Comparison of ENCODE assay signal across 24 cellular contexts in the genomic region with DNA sequence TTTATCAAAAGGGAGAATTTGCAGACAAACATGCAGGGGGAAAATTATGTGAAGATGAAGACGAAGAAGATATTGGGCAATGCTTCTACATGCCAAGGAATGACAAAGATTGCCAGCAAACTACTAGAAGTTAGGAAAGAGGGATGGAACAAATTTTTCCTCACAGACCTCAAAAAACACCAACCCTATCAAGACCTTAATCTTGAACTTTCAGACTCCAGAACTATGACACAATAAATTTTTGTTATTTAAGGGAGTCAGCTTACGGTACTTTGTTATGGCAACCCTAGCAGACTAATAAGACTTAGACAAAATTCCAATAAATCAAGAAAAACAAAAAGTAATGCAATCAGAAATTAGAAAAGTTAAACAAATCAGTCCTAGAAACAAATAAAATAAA.
"Had no signal": no experiment of that assay in that cellular context is flagged by ENCODE, and none has a peak within 500 bp of the region (broad histone marks: within the 10 kb centered on the region; RNA-seq: fewer than 3 reads in every experiment).

No MANE protein-coding gene starts in this region.

- H3K9ac ChIP-seq: neural progenitor cell had no signal

- DNase-seq: activated CD4-positive, alpha-beta T cell treated with anti-CD3 and anti-CD28 coated beads, Interleukin-2, amount 10 ng/mL, durations not matched to agents 7 days and 5 days; activated CD4-positive, CD25-positive, alpha-beta regulatory T cell treated with anti-CD3 and anti-CD28 coated beads, Interleukin-2, amount 50 U/mL, for 72 hours; activated CD8-positive, alpha-beta T cell treated with anti-CD3 and anti-CD28 coated beads, Interleukin-2, amount 10 ng/mL, durations not matched to agents 7 days and 5 days; activated gamma-delta T cell treated with Interleukin-2 at 50 U/mL for 16 hours; activated T-cell treated with anti-CD3 and anti-CD28 coated beads, Interleukin-2, amount 50 U/mL, for 1 hour; adrenal gland; colonic mucosa; esophagus squamous epithelium; gastrocnemius medialis; hypothalamus; left ventricle myocardium superior; mammary epithelial cell; naive thymus-derived CD8-positive, alpha-beta T cell; spleen; stimulated activated CD4-positive, alpha-beta T cell treated with anti-CD3 and anti-CD28 coated beads, Interleukin-4, amount 100 ng/mL, for 1 hour; stimulated activated naive CD4-positive, alpha-beta T cell; T-cell; upper lobe of left lung had no signal

- H3K9me3 ChIP-seq: adrenal gland, breast epithelium, colonic mucosa, esophagus squamous epithelium, gastrocnemius medialis, prostate gland, spleen, upper lobe of left lung had no signal

- ATAC-seq: activated CD8-positive, alpha-beta T cell treated with anti-CD3 and anti-CD28 coated beads, Interleukin-2, amount 10 ng/mL, durations not matched to agents 7 days and 5 days; activated naive CD4-positive, alpha-beta T cell treated with anti-CD3 and anti-CD28 coated beads, Interleukin-2, amount 50 U/mL, for 72 hours; gastrocnemius medialis; left ventricle myocardium superior; naive thymus-derived CD8-positive, alpha-beta T cell; T-cell had no signal

- H3K27me3 ChIP-seq: breast epithelium, colonic mucosa, esophagus squamous epithelium, gastrocnemius medialis, neural progenitor cell, spleen, upper lobe of left lung had no signal

- FAIRE-seq: islet of Langerhans had no signal

- H3K27ac ChIP-seq: adrenal gland, breast epithelium, colonic mucosa, esophagus squamous epithelium, gastrocnemius medialis, neural progenitor cell, prostate gland, spleen, VCaP had no signal

- H3K36me3 ChIP-seq: adrenal gland, breast epithelium, colonic mucosa, esophagus squamous epithelium, gastrocnemius medialis, neural progenitor cell, prostate gland, spleen, upper lobe of left lung had no signal

- H2AFZ ChIP-seq: neural progenitor cell had no signal

- H3K4me3 ChIP-seq: adrenal gland, breast epithelium, colonic mucosa, esophagus squamous epithelium, gastrocnemius medialis, neural progenitor cell, prostate gland, spleen, upper lobe of left lung had no signal

- H3K4me1 ChIP-seq: adrenal gland, breast epithelium, colonic mucosa, esophagus squamous epithelium, gastrocnemius medialis, neural progenitor cell, prostate gland, spleen, upper lobe of left lung had no signal

- H3K4me2 ChIP-seq: neural progenitor cell had no signal
